17 cellular contexts compared by ENCODE assay signal in genomic region chr13:39682788-39683187, GRCh38. TPM values are rescaled to one million over a fixed set of nuclear protein-coding genes. Genes with fewer than 3 reads are reported as not detected.
A peak's percentile ranks its signal among the peaks of the same experiment; 100 is the strongest.
DNase-seq lines count a peak whose midpoint lies in the region; ATAC-seq and TF ChIP-seq lines count a peak whose summit lies in the region.
"Had no signal": no experiment of that assay in that cellular context is flagged by ENCODE, and none has a peak within 500 bp of the region (broad histone marks: within the 10 kb centered on the region; RNA-seq: fewer than 3 reads in every experiment).

No MANE protein-coding gene starts in this region.

- CTCF ChIA-PET in T-cell (lab: Charles Lee): interaction anchor here (0.6 to 3.5 kb wide), 6 partner anchors 38 to 1095 kb away, joined by 3 to 15 read pairs (median 4); no protein-coding TSS in a partner anchor

- no peaks in the 10 kb centered on the region for H3K9me3 ChIP-seq in ovary
- H3K9me3 ChIP-seq: Caco-2, colonic mucosa, neutrophil had no signal

- H3K4me3 ChIP-seq in ovary: no peak overlapping the region
- H3K4me3 ChIP-seq: colonic mucosa had no signal

- H3K27ac Mint-ChIP-seq in T-cell: peak overlapping the region; percentile 15 to 29
- H3K27ac Mint-ChIP-seq: activated naive CD4-positive, alpha-beta T cell treated with anti-CD3 and anti-CD28 coated beads, Interleukin-2, amount 50 U/mL, for 72 hours had no signal

- POLR2A ChIA-PET in T-cell (lab: Charles Lee): no interaction called here

- H3K27ac ChIP-seq in ovary: no peak overlapping the region
- H3K27ac ChIP-seq: colonic mucosa, foreskin keratinocyte, neutrophil, RWPE1, WERI-Rb-1 had no signal

- no peak for DNase-seq in T-cell
- DNase-seq in NCI-H1694 (lab: John Stamatoyannopoulos, UW): no peak
- no peak for DNase-seq in NCI-H748 treated with DMSO at 0.1 percent for 48 hours (lab: John Stamatoyannopoulos, UW)
- DNase-seq in NCI-H1417 (lab: John Stamatoyannopoulos, UW): no peak
- no peak for DNase-seq in ovary
- DNase-seq: Caco-2; colonic mucosa; foreskin keratinocyte; NCI-H2081; stimulated activated CD4-positive, alpha-beta T cell treated with anti-CD3 and anti-CD28 coated beads, Interleukin-2, amount 100 ng/mL, for 24 hours; WERI-Rb-1 had no signal

- intact Hi-C loops in ovary (cut with DNase I): loop anchor here (5.0 to 10.0 kb wide), 3 partner anchors 1002 to 1092 kb away; partner anchors contain the start of gene MRPS31 (in 1 of the 4)

- no peaks in the 10 kb centered on the region for H3K27me3 ChIP-seq in ovary
- H3K27me3 ChIP-seq: colonic mucosa, foreskin keratinocyte, neutrophil had no signal

- H3K36me3 Mint-ChIP-seq in T-cell: peaks cover 30% of the 10 kb centered on the region

- H3K36me3 ChIP-seq in ovary: no peaks in the 10 kb centered on the region
- H3K36me3 ChIP-seq: WERI-Rb-1 had no signal

- H3K4me1 Mint-ChIP-seq in T-cell: peaks cover 0 to 7% (median 4%) of the 10 kb centered on the region in 3 donors

- no peaks in the 10 kb centered on the region for H3K27me3 Mint-ChIP-seq in T-cell

- no peak overlapping the region for H3K4me3 Mint-ChIP-seq in T-cell

- no peak for TF ChIP-seq EP300 in ovary (IDR thresholded peaks at IDR 0.05)

- ATAC-seq in GM18868 (IDR thresholded peaks at IDR 0.05; ENCODE audit: unreplicated experiment): peak; percentile 86
- peak; percentile 81 for ATAC-seq in GM21447 (IDR thresholded peaks at IDR 0.05; ENCODE audit: unreplicated experiment)
- ATAC-seq in HG03066 (IDR thresholded peaks at IDR 0.05; ENCODE audit: low read depth, unreplicated experiment): peak; percentile 75
- no peak for ATAC-seq in T-cell (replicated peaks in 1 of 4)
- ATAC-seq: activated naive CD4-positive, alpha-beta T cell treated with anti-CD3 and anti-CD28 coated beads, Interleukin-2, amount 50 U/mL, for 72 hours; foreskin keratinocyte had no signal

- TF ChIP-seq POLR2A in ovary (IDR thresholded peaks at IDR 0.05): no peak

- H3K4me1 ChIP-seq in ovary (ENCODE audit: insufficient read depth): no peaks in the 10 kb centered on the region
- H3K4me1 ChIP-seq: colonic mucosa, foreskin keratinocyte had no signal

- 42 to 65% (median 47%) methylated on average over 2 of the region's 2 CpGs for WGBS in ovary, 3 donors

- no peaks in the 10 kb centered on the region for H3K9me3 Mint-ChIP-seq in T-cell
- H3K9me3 Mint-ChIP-seq: activated naive CD4-positive, alpha-beta T cell treated with anti-CD3 and anti-CD28 coated beads, Interleukin-2, amount 50 U/mL, for 72 hours had no signal

- no peak for TF ChIP-seq CTCF in ovary (IDR thresholded peaks at IDR 0.05)

RNA-seq across cellular contexts. Expression of gene COG6, which starts 27.3 kb away (rescaled TPM):
- total RNA-seq in T-cell (10 to 100 TPM; 28.4 to 31.7 (median 30.7) TPM), ovary (10 to 100 TPM; 19.9 to 45.5 (median 33.9) TPM)
- polyA plus RNA-seq in ovary: 10 to 100 TPM; 10.8 to 13.6 TPM

Comparison
In these comparisons a context has a peak if more than half of its experiments do, and no peak if none do; other contexts are left out.
1. ATAC-seq: peak in GM18868 (single experiment), GM21447 (single experiment) and HG03066 (single experiment); none in T-cell (0 of 4).